Comparison of ENCODE assay signal across 13 cellular contexts in genomic region chr11:62605467-62605866, GRCh38. TPM values are rescaled to one million over a fixed set of nuclear protein-coding genes. Genes with fewer than 3 reads are reported as not detected.
A peak's percentile ranks its signal among the peaks of the same experiment; 100 is the strongest.
DNase-seq lines count a peak whose midpoint lies in the region; ATAC-seq and TF ChIP-seq lines count a peak whose summit lies in the region.
"Had no signal": no experiment of that assay in that cellular context is flagged by ENCODE, and none has a peak within 500 bp of the region (broad histone marks: within the 10 kb centered on the region; RNA-seq: fewer than 3 reads in every experiment).

No MANE protein-coding gene starts in this region.

- H3K4me2 ChIP-seq in neural progenitor cell: no peak overlapping the region

- POLR2A ChIA-PET in RWPE1 (lab: Yijun Ruan, JAX; ENCODE audit: low non-redundant PET): no interaction called here

- CTCF ChIA-PET in RWPE1 (lab: Yijun Ruan, JAX): interaction anchor here (0.6 kb wide), 1 partner anchor 155 kb away, joined by 3 read pairs; no protein-coding TSS in a partner anchor

- no peaks in the 10 kb centered on the region for H3K36me3 ChIP-seq in neural progenitor cell

- no peaks in the 10 kb centered on the region for H3K9me3 Mint-ChIP-seq in activated T-cell treated with anti-CD3 and anti-CD28 coated beads, Interleukin-2, amount 50 U/mL, for 72 hours
- H3K9me3 Mint-ChIP-seq in neural progenitor cell: no peaks in the 10 kb centered on the region
- H3K9me3 Mint-ChIP-seq: CD4-positive, CD25-positive, alpha-beta regulatory T cell had no signal

- H3K9me3 ChIP-seq in neural progenitor cell (ENCODE audit: low read depth): no peaks in the 10 kb centered on the region

- H4K20me1 ChIP-seq in neural progenitor cell (ENCODE audit: low read depth): peaks cover 3% of the 10 kb centered on the region

- H3K4me3 Mint-ChIP-seq in activated T-cell treated with anti-CD3 and anti-CD28 coated beads, Interleukin-2, amount 50 U/mL, for 72 hours: no peak overlapping the region
- H3K4me3 Mint-ChIP-seq in neural progenitor cell: peak overlapping the region; percentile 47

- peaks cover 10% of the 10 kb centered on the region for H3K79me2 ChIP-seq in neural progenitor cell (ENCODE audit: low read depth)

- peaks cover 25% of the 10 kb centered on the region for H3K4me1 ChIP-seq in neural progenitor cell

- no peak for DNase-seq in activated T-cell treated with anti-CD3 and anti-CD28 coated beads, Interleukin-2, amount 50 U/mL, for 72 hours
- no peak for DNase-seq in activated T-cell treated with anti-CD3 and anti-CD28 coated beads, Interleukin-2, amount 50 U/mL, for 48 hours
- DNase-seq in RWPE1 (ENCODE audit: low spot score) (no peak), neural progenitor cell (ENCODE audit: low spot score) (no peak), HuH-7 (ENCODE audit: low spot score) (no peak), cerebellar nuclear complex (lab: John Stamatoyannopoulos, UW) (no peak), HUDEP-2 (lab: John Stamatoyannopoulos, UW; ENCODE audit: unreplicated experiment in 76 of 76) (no peak)
- no peak for DNase-seq in activated CD4-positive, alpha-beta T cell treated with anti-CD3 and anti-CD28 coated beads, Interleukin-2, amount 50 U/mL, for 1 hour
- DNase-seq: CD4-positive, CD25-positive, alpha-beta regulatory T cell; DMS79; HCEC 1CT had no signal

- peak overlapping the region; percentile 20 for H3K27ac Mint-ChIP-seq in activated T-cell treated with anti-CD3 and anti-CD28 coated beads, Interleukin-2, amount 50 U/mL, for 72 hours
- peak overlapping the region; percentile 59 for H3K27ac Mint-ChIP-seq in neural progenitor cell

- peaks cover 43% of the 10 kb centered on the region for H3K4me1 Mint-ChIP-seq in activated T-cell treated with anti-CD3 and anti-CD28 coated beads, Interleukin-2, amount 50 U/mL, for 72 hours (ENCODE audit: low read depth)
- peaks cover 45% of the 10 kb centered on the region for H3K4me1 Mint-ChIP-seq in neural progenitor cell

- H3K36me3 Mint-ChIP-seq in activated T-cell treated with anti-CD3 and anti-CD28 coated beads, Interleukin-2, amount 50 U/mL, for 72 hours (ENCODE audit: insufficient read depth in 2 of 2): peaks cover 12 to 28% of the 10 kb centered on the region in 2 donors
- peaks cover 13% of the 10 kb centered on the region for H3K36me3 Mint-ChIP-seq in neural progenitor cell

- H3K27ac ChIP-seq in RWPE1 (peak overlapping the region; percentile 98), neural progenitor cell (no peak overlapping the region)
- H3K27ac ChIP-seq: 22Rv1 had no signal

- no peak for ATAC-seq in activated T-cell treated with anti-CD3 and anti-CD28 coated beads, Interleukin-2, amount 50 U/mL, for 72 hours (replicated peaks in 1 of 2)
- ATAC-seq: GM12878 had no signal

- TF ChIP-seq CTCF in RWPE1 (conservative IDR thresholded peaks at IDR 0.05; ENCODE audit: low read depth) (no peak), neural progenitor cell (IDR thresholded peaks at IDR 0.05) (no peak)

- peaks cover 39% of the 10 kb centered on the region for H3F3A ChIP-seq in neural progenitor cell (ENCODE audit: low read depth)

- H3K27me3 ChIP-seq in neural progenitor cell: peaks cover 22% of the 10 kb centered on the region

- no peak overlapping the region for H3K4me3 ChIP-seq in neural progenitor cell
- H3K4me3 ChIP-seq: GM12878 had no signal

- no peaks in the 10 kb centered on the region for H3K27me3 Mint-ChIP-seq in activated T-cell treated with anti-CD3 and anti-CD28 coated beads, Interleukin-2, amount 50 U/mL, for 72 hours (ENCODE audit: low read depth)
- peaks cover 6% of the 10 kb centered on the region for H3K27me3 Mint-ChIP-seq in neural progenitor cell (ENCODE audit: insufficient read depth, low read depth)
- H3K27me3 Mint-ChIP-seq: CD4-positive, CD25-positive, alpha-beta regulatory T cell had no signal

- H3K9ac ChIP-seq in neural progenitor cell: no peak overlapping the region

- no peak overlapping the region for H2AFZ ChIP-seq in neural progenitor cell (replicated peaks)

RNA-seq across cellular contexts. Expression of gene MTA2, which starts 3.8 kb away (rescaled TPM):
- total RNA-seq in activated T-cell treated with anti-CD3 and anti-CD28 coated beads, Interleukin-2, amount 50 U/mL, for 72 hours: 100 to 1,000 TPM; 173 to 241 TPM
- 108 and 135 TPM in 2 replicates for total RNA-seq in neural progenitor cell (ENCODE audit: low replicate concordance)

RNA-seq across cellular contexts. Expression of gene EML3, which starts 7.1 kb away (rescaled TPM):
- total RNA-seq in activated T-cell treated with anti-CD3 and anti-CD28 coated beads, Interleukin-2, amount 50 U/mL, for 72 hours: 100 to 1,000 TPM; 132 to 148 TPM
- 4.0 and 26.6 TPM in 2 replicates for total RNA-seq in neural progenitor cell (ENCODE audit: low replicate concordance)

RNA-seq across cellular contexts. Expression of gene ROM1, which starts 7.6 kb away (rescaled TPM):
- 1 to 10 TPM; 5.1 to 6.7 TPM for total RNA-seq in activated T-cell treated with anti-CD3 and anti-CD28 coated beads, Interleukin-2, amount 50 U/mL, for 72 hours
- 2.2 TPM in 1 of 2 replicates, not detected in the other for total RNA-seq in neural progenitor cell (ENCODE audit: low replicate concordance)

RNA-seq across cellular contexts. Expression of gene TUT1, which starts 14.1 kb away (rescaled TPM):
- total RNA-seq in activated T-cell treated with anti-CD3 and anti-CD28 coated beads, Interleukin-2, amount 50 U/mL, for 72 hours: 10 to 100 TPM; 32.8 to 36.8 TPM
- 4.8 and 23.1 TPM in 2 replicates for total RNA-seq in neural progenitor cell (ENCODE audit: low replicate concordance)

RNA-seq across cellular contexts. Expression of gene B3GAT3, which starts 16.3 kb away (rescaled TPM):
- total RNA-seq in activated T-cell treated with anti-CD3 and anti-CD28 coated beads, Interleukin-2, amount 50 U/mL, for 72 hours: 10 to 100 TPM; 72.2 to 79.9 TPM
- 21.2 and 44.0 TPM in 2 replicates for total RNA-seq in neural progenitor cell (ENCODE audit: low replicate concordance)
